Comparison of ENCODE assay signal across 19 cellular contexts in the genomic region with DNA sequence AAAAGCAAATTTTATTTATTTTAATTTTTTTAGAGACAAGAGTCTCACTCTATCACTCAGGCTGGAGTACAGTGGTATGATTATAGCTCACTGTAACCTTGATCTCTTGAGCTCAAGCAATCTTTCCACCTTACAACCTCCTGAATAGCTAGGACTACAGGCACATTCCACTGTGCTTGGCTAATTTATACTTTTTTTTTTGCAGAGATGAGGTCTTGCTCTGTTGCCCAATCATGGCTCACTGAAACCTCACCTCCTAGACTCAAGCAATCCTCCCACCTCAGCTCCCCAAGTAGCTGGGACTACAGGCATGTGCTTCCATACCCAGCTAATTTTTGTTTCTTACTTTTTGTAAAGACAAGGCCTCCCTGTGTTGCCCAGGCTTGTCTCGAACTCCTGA. TPM values are rescaled to one million over a fixed set of nuclear protein-coding genes. Genes with fewer than 3 reads are reported as not detected.
DNase-seq lines count a peak whose midpoint lies in the region; ATAC-seq, FAIRE-seq and TF ChIP-seq lines count a peak whose summit lies in the region.
"Had no signal": no experiment of that assay in that cellular context is flagged by ENCODE, and none has a peak within 500 bp of the region (broad histone marks: within the 10 kb centered on the region; RNA-seq: fewer than 3 reads in every experiment).

No MANE protein-coding gene starts in this region.

- WGBS in HepG2 (ENCODE audit: low lambda C conversion rate) = 19% methylated on average over 1 of the region's 1 CpG
- 73% methylated on average over 1 of the region's 1 CpG for WGBS in right lobe of liver (ENCODE audit: insufficient coverage, low coverage, low lambda C conversion rate, missing lambda C conversion rate)

- H3K4me1 ChIP-seq in HepG2 (ENCODE audit: insufficient read depth, low read length) (peaks cover 31% of the 10 kb centered on the region), right lobe of liver (no peaks in the 10 kb centered on the region), keratinocyte (ENCODE audit: control insufficient read depth, extremely low read depth, insufficient read depth, low read length) (peaks cover 2% of the 10 kb centered on the region)
- H3K4me1 ChIP-seq: HAP-1 had no signal

- no peaks in the 10 kb centered on the region for H3K9me3 ChIP-seq in HepG2 (ENCODE audit: low read length)
- H3K9me3 ChIP-seq in right lobe of liver = no peaks in the 10 kb centered on the region
- no peaks in the 10 kb centered on the region for H3K9me3 ChIP-seq in keratinocyte (ENCODE audit: control insufficient read depth, low read depth, low read length)
- H3K9me3 ChIP-seq: HAP-1 had no signal

- CTCF ChIA-PET in HepG2 (lab: Yijun Ruan, JAX; ENCODE audit: low intra/inter-chr PET ratio, low total read pairs) = no interaction called here

- H3K27me3 ChIP-seq in HepG2 (ENCODE audit: control insufficient read depth in 1 of 2, insufficient read depth in 2 of 2, low read length in 2 of 2) (no peaks in the 10 kb centered on the region; a peak in 1 of 5 replicates), right lobe of liver (no peaks in the 10 kb centered on the region), keratinocyte (ENCODE audit: control insufficient read depth, extremely low read depth, insufficient read depth, low read length) (no peaks in the 10 kb centered on the region)
- H3K27me3 ChIP-seq: MG63 had no signal

- H4K20me1 ChIP-seq in HepG2 (ENCODE audit: insufficient read depth, low read length) (no peaks in the 10 kb centered on the region), keratinocyte (ENCODE audit: control insufficient read depth, extremely low read depth, insufficient read depth, low read length) (no peaks in the 10 kb centered on the region)

- TF ChIP-seq CTCF in HepG2 (CRISPR knock-in tag; IDR thresholded peaks at IDR 0.05) (no peak), right lobe of liver (IDR thresholded peaks at IDR 0.05) (no peak), choroid plexus epithelial cell (conservative IDR thresholded peaks at IDR 0.05; ENCODE audit: low read depth, low read length) (no peak), keratinocyte (optimal IDR thresholded peaks at IDR 0.05 in 1 of 3, IDR thresholded peaks at IDR 0.05 in 1 of 3, conservative IDR thresholded peaks at IDR 0.05 in 1 of 3; ENCODE audit: extremely low read depth in 1 of 3, insufficient read depth in 2 of 3, low read length in 3 of 3) (no peak)

- peak; percentile 96 for ATAC-seq in HepG2
- ATAC-seq in right lobe of liver = no peak
- no peak for ATAC-seq in HG03108 (IDR thresholded peaks at IDR 0.05; ENCODE audit: unreplicated experiment)

- no peak for TF ChIP-seq POLR2A in HepG2 (IDR thresholded peaks at IDR 0.05; ENCODE audit: insufficient read depth in 1 of 2, low read depth in 2 of 2, low read length in 2 of 2)
- no peak for TF ChIP-seq POLR2A in right lobe of liver (IDR thresholded peaks at IDR 0.05)

- H3K4me2 ChIP-seq in HepG2 (ENCODE audit: low read depth, low read length) (no peak overlapping the region), keratinocyte (ENCODE audit: control insufficient read depth, extremely low read depth, insufficient read depth, low read depth, low read length) (no peak overlapping the region)

- TF ChIP-seq EP300 in HepG2 (IDR thresholded peaks at IDR 0.05; ENCODE audit: low read depth in 2 of 2, low read length in 2 of 2) (no peak; a peak in 1 of 4 replicates), HepG2 (CRISPR knock-in tag; IDR thresholded peaks at IDR 0.05; ENCODE audit: borderline replicate concordance) (no peak)

- no peak for TF ChIP-seq RAD21 in HepG2 (CRISPR knock-in tag; IDR thresholded peaks at IDR 0.05)

- intact Hi-C loops in HepG2 (cut with micrococcal nuclease; ENCODE audit: unreplicated experiment) = no loop called here
- intact Hi-C loops in right lobe of liver (cut with DNase I) = no loop called here

- DNase-seq in HepG2 (ENCODE audit: low spot score) (peak; percentile 84), right lobe of liver (no peak), choroid plexus epithelial cell (ENCODE audit: low read depth) (peak; percentile 65), keratinocyte (ENCODE audit: low read depth, low spot score) (no peak), HUDEP-2 (lab: John Stamatoyannopoulos, UW; ENCODE audit: unreplicated experiment in 76 of 76) (no peak), GDM1 (lab: John Stamatoyannopoulos, UW) (no peak), hippocampal formation (lab: John Stamatoyannopoulos, UW) (no peak)
- DNase-seq: 8988T; Calu3; CD4-positive, alpha-beta memory T cell; MG63; NCI-H1092 treated with DMSO at 0.1 percent for 48 hours; NCI-H187; NCI-H446 treated with DMSO at 0.1 percent for 48 hours; NCI-H748 treated with DMSO at 0.1 percent for 48 hours; OCI-M1; SIG-M5 had no signal

- H3K9ac ChIP-seq in HepG2 (ENCODE audit: insufficient read depth, low read depth, low read length) = no peak overlapping the region
- H3K9ac ChIP-seq in keratinocyte (ENCODE audit: control insufficient read depth, extremely low read depth, insufficient read depth, low read length) = no peak overlapping the region

- in situ Hi-C loops in HepG2 (cut with HindIII; ENCODE audit: extremely low pct_ligation_motif_present, low pct_unique_long_range_greater_than_20kb) = no loop called here

- FAIRE-seq in HepG2 (lab: Jason Lieb, UNC) (peak; percentile 46), keratinocyte (lab: Jason Lieb, UNC) (peak; percentile 56)

- H3K4me3 ChIP-seq in HepG2 (replicated peaks in 1 of 3; ENCODE audit: insufficient read depth in 1 of 3, low read depth in 2 of 3, low read length in 3 of 3) = no peak overlapping the region
- H3K4me3 ChIP-seq in right lobe of liver = no peak overlapping the region
- H3K4me3 ChIP-seq in choroid plexus epithelial cell (ENCODE audit: low read depth, low read length) = no peak overlapping the region
- no peak overlapping the region for H3K4me3 ChIP-seq in keratinocyte (ENCODE audit: control insufficient read depth in 2 of 3, extremely low read depth in 1 of 3, insufficient read depth in 2 of 3, low read depth in 1 of 3, low read length in 3 of 3)
- H3K4me3 ChIP-seq: HAP-1, MG63 had no signal

- no peaks in the 10 kb centered on the region for H3K79me2 ChIP-seq in HepG2 (ENCODE audit: insufficient read depth, low read length)
- H3K79me2 ChIP-seq in keratinocyte (ENCODE audit: control insufficient read depth, insufficient read depth, low read length) = no peaks in the 10 kb centered on the region

- dilution Hi-C loops in keratinocyte (cut with MboI; ENCODE audit: extremely low pct_ligation_motif_present, low sequenced_read_pairs) = no loop called here

- BruUV-seq in HepG2 (replicated peaks; lab: Mats Ljungman, UMichigan) = no TSS peak

- H3K36me3 ChIP-seq in HepG2 (replicated peaks in 1 of 2; ENCODE audit: control insufficient read depth in 1 of 2, insufficient read depth in 2 of 2, low read length in 2 of 2) (no peaks in the 10 kb centered on the region), right lobe of liver (no peaks in the 10 kb centered on the region), keratinocyte (ENCODE audit: control insufficient read depth in 2 of 2, extremely low read depth in 1 of 2, insufficient read depth in 2 of 2, low read length in 2 of 2) (no peaks in the 10 kb centered on the region)
- H3K36me3 ChIP-seq: HAP-1, MG63 had no signal

- no peak overlapping the region for H2AFZ ChIP-seq in HepG2 (ENCODE audit: low read length)
- H2AFZ ChIP-seq in keratinocyte (ENCODE audit: control insufficient read depth, low read length) = no peak overlapping the region

- H3K27ac ChIP-seq in HepG2 (ENCODE audit: extremely low read length, insufficient read depth, low read length) (no peak overlapping the region), right lobe of liver (no peak overlapping the region), keratinocyte (ENCODE audit: control insufficient read depth, insufficient read depth, low read length) (no peak overlapping the region)

- H3K9me1 ChIP-seq in keratinocyte (ENCODE audit: control insufficient read depth, extremely low read depth, insufficient read depth, low read length) = no peaks in the 10 kb centered on the region

- POLR2A ChIA-PET in HepG2 (lab: Yijun Ruan, JAX) = interaction anchor here (1.1 kb wide), 1 partner anchor 50 kb away, joined by 6 read pairs; no protein-coding TSS in a partner anchor

RNA-seq across cellular contexts. Expression of gene DR1, which starts 49.5 kb away (rescaled TPM):
- total RNA-seq in HepG2 (2016; rRNA removed; fragmentation: Illumina TruSeq; extraction: Trizol) (42.3 and 54.7 TPM in 2 replicates), right lobe of liver (10 to 100 TPM; 15.7 to 26.7 (median 17.7) TPM)
- total RNA-seq in HepG2 (2016; cell fraction: cytosol; rRNA removed; fragmentation: Illumina TruSeq; extraction: Trizol; ENCODE audit: low read depth) = 8.3 and 8.9 TPM in 2 replicates
- 40.3 and 56.8 TPM in 2 replicates for total RNA-seq in HepG2 (2016; cell fraction: insoluble cytoplasmic fraction; rRNA removed; fragmentation: Illumina TruSeq; extraction: Trizol)
- total RNA-seq in HepG2 (2016; cell fraction: membrane; rRNA removed; fragmentation: Illumina TruSeq; extraction: Trizol) = 33.3 and 35.5 TPM in 2 replicates
- 26.3 and 27.4 TPM in 2 replicates for total RNA-seq in HepG2 (2016; cell fraction: nucleus; rRNA removed; fragmentation: Illumina TruSeq; extraction: Trizol)
- polyA plus RNA-seq in HepG2 (2011; rRNA removed) (15.7 and 17.8 TPM in 2 replicates), keratinocyte (29.2 to 47.9 TPM (median 34.4 TPM) in 3 replicates)
- 7.5 and 10.7 TPM in 2 replicates for polyA plus RNA-seq in HepG2 (2011; cell fraction: cytosol; rRNA removed)
- 4.2 and 5.7 TPM in 2 replicates for polyA plus RNA-seq in HepG2 (2011; cell fraction: nucleus; rRNA removed)
- polyA plus RNA-seq in HepG2 (2012) = 21.7 and 21.9 TPM in 2 replicates
- polyA plus RNA-seq in HepG2 (2016; cell fraction: cytosol; fragmentation: Illumina TruSeq; extraction: Trizol; ENCODE audit: low read depth) = 6.9 and 9.7 TPM in 2 replicates
- polyA plus RNA-seq in HepG2 (2016; cell fraction: insoluble cytoplasmic fraction; fragmentation: Illumina TruSeq; extraction: Trizol; ENCODE audit: low read depth) = 45.0 and 48.3 TPM in 2 replicates
- 20.9 and 24.4 TPM in 2 replicates for polyA plus RNA-seq in HepG2 (2016; cell fraction: membrane; fragmentation: Illumina TruSeq; extraction: Trizol; ENCODE audit: low read depth)
- 23.2 and 23.5 TPM in 2 replicates for polyA plus RNA-seq in HepG2 (2016; cell fraction: nucleus; fragmentation: Illumina TruSeq; extraction: Trizol; ENCODE audit: insufficient read depth, low read depth)
- 25.8 and 45.3 TPM in 2 replicates for polyA minus RNA-seq in HepG2 (2011; rRNA and poly(A)+ RNA removed; ENCODE audit: low replicate concordance)
- polyA minus RNA-seq in HepG2 (2011; cell fraction: cytosol; rRNA and poly(A)+ RNA removed) = 25.3 and 30.3 TPM in 2 replicates
- polyA minus RNA-seq in HepG2 (2011; cell fraction: nucleus; rRNA and poly(A)+ RNA removed) = 21.6 and 26.0 TPM in 2 replicates
- 20.5 TPM for polyA plus RNA-seq in keratinocyte (2011; ENCODE audit: low read depth)
- polyA plus RNA-seq in keratinocyte (2011; cell fraction: cytosol; rRNA removed) = 30.1 and 47.3 TPM in 2 replicates
- 17.5 and 19.8 TPM in 2 replicates for polyA plus RNA-seq in keratinocyte (2011; cell fraction: nucleus; rRNA removed)
- polyA plus RNA-seq in keratinocyte (2012; ENCODE audit: low replicate concordance) = 36.8 and 43.7 TPM in 2 replicates
- 14.2 to 33.2 TPM (median 22.1 TPM) in 3 replicates for polyA minus RNA-seq in keratinocyte
- 36.6 TPM for polyA minus RNA-seq in keratinocyte (2011; cell fraction: cytosol; rRNA and poly(A)+ RNA removed)
- polyA minus RNA-seq in keratinocyte (2011; cell fraction: nucleus; rRNA and poly(A)+ RNA removed) = 7.3 and 19.1 TPM in 2 replicates

RNA-seq across cellular contexts. Expression of gene FNBP1L, which starts 52.7 kb away (rescaled TPM):
- total RNA-seq in HepG2 (2016; rRNA removed; fragmentation: Illumina TruSeq; extraction: Trizol) (27.1 and 41.3 TPM in 2 replicates), right lobe of liver (10 to 100 TPM in 4 of 6 experiments, 1 to 10 TPM in 2; 9.0 to 15.6 (median 12.1) TPM)
- total RNA-seq in HepG2 (2016; cell fraction: cytosol; rRNA removed; fragmentation: Illumina TruSeq; extraction: Trizol; ENCODE audit: low read depth) = 2.3 and 3.3 TPM in 2 replicates
- 27.1 and 40.1 TPM in 2 replicates for total RNA-seq in HepG2 (2016; cell fraction: insoluble cytoplasmic fraction; rRNA removed; fragmentation: Illumina TruSeq; extraction: Trizol)
- 10.8 and 11.9 TPM in 2 replicates for total RNA-seq in HepG2 (2016; cell fraction: membrane; rRNA removed; fragmentation: Illumina TruSeq; extraction: Trizol)
- 28.0 and 31.5 TPM in 2 replicates for total RNA-seq in HepG2 (2016; cell fraction: nucleus; rRNA removed; fragmentation: Illumina TruSeq; extraction: Trizol)
- polyA plus RNA-seq in HepG2 (2011; rRNA removed) (21.6 and 24.1 TPM in 2 replicates), keratinocyte (13.0 to 22.9 TPM (median 16.6 TPM) in 3 replicates)
- polyA plus RNA-seq in HepG2 (2011; cell fraction: cytosol; rRNA removed) = 10.5 and 18.1 TPM in 2 replicates
- 12.7 and 16.6 TPM in 2 replicates for polyA plus RNA-seq in HepG2 (2011; cell fraction: nucleus; rRNA removed)
- polyA plus RNA-seq in HepG2 (2012) = 28.0 and 34.5 TPM in 2 replicates
- polyA plus RNA-seq in HepG2 (2016; cell fraction: cytosol; fragmentation: Illumina TruSeq; extraction: Trizol; ENCODE audit: low read depth) = 1.2 and 1.5 TPM in 2 replicates
- polyA plus RNA-seq in HepG2 (2016; cell fraction: insoluble cytoplasmic fraction; fragmentation: Illumina TruSeq; extraction: Trizol; ENCODE audit: low read depth) = 31.4 and 32.8 TPM in 2 replicates
- 5.1 and 5.4 TPM in 2 replicates for polyA plus RNA-seq in HepG2 (2016; cell fraction: membrane; fragmentation: Illumina TruSeq; extraction: Trizol; ENCODE audit: low read depth)
- 22.9 and 23.6 TPM in 2 replicates for polyA plus RNA-seq in HepG2 (2016; cell fraction: nucleus; fragmentation: Illumina TruSeq; extraction: Trizol; ENCODE audit: insufficient read depth, low read depth)
- 8.9 and 25.8 TPM in 2 replicates for polyA minus RNA-seq in HepG2 (2011; rRNA and poly(A)+ RNA removed; ENCODE audit: low replicate concordance)
- polyA minus RNA-seq in HepG2 (2011; cell fraction: cytosol; rRNA and poly(A)+ RNA removed) = 21.8 and 28.5 TPM in 2 replicates
- 101 and 102 TPM in 2 replicates for polyA minus RNA-seq in HepG2 (2011; cell fraction: nucleus; rRNA and poly(A)+ RNA removed)
- polyA plus RNA-seq in keratinocyte (2011; ENCODE audit: low read depth) = 52.4 TPM
- 9.8 and 18.2 TPM in 2 replicates for polyA plus RNA-seq in keratinocyte (2011; cell fraction: cytosol; rRNA removed)
- polyA plus RNA-seq in keratinocyte (2011; cell fraction: nucleus; rRNA removed) = 18.6 and 29.5 TPM in 2 replicates
- polyA plus RNA-seq in keratinocyte (2012; ENCODE audit: low replicate concordance) = 10.9 and 12.7 TPM in 2 replicates
- 5.3 to 24.7 TPM (median 12.7 TPM) in 3 replicates for polyA minus RNA-seq in keratinocyte
- 8.2 TPM for polyA minus RNA-seq in keratinocyte (2011; cell fraction: cytosol; rRNA and poly(A)+ RNA removed)
- polyA minus RNA-seq in keratinocyte (2011; cell fraction: nucleus; rRNA and poly(A)+ RNA removed) = 12.7 and 23.3 TPM in 2 replicates

Comparison
In these comparisons a context has a peak if more than half of its experiments do, and no peak if none do; other contexts are left out.
1. DNase-seq: peak in HepG2 (single experiment) and choroid plexus epithelial cell (single experiment); none in right lobe of liver (0 of 3), keratinocyte (single experiment), HUDEP-2 (0 of 76), GDM1 (single experiment) and hippocampal formation (0 of 2).